In genomic region chr11:117814766-117815261, GRCh38 we compare ENCODE assay signal across 8 cellular contexts. TPM values are rescaled to one million over a fixed set of nuclear protein-coding genes. Genes with fewer than 3 reads are reported as not detected.
DNase-seq lines count a peak whose midpoint lies in the region; ATAC-seq and TF ChIP-seq lines count a peak whose summit lies in the region.

No MANE protein-coding gene starts in this region.

- no peak overlapping the region for H3K4me3 ChIP-seq in heart left ventricle

- TF ChIP-seq POLR2A in GM18526 (IDR thresholded peaks at IDR 0.05; ENCODE audit: extremely low read depth, insufficient read length) (peak; percentile 27), heart left ventricle (IDR thresholded peaks at IDR 0.05) (no peak)

- ATAC-seq in HG03045 (IDR thresholded peaks at IDR 0.05; ENCODE audit: unreplicated experiment) (peak; percentile 43), heart left ventricle (no peak), HG02884 (IDR thresholded peaks at IDR 0.05; ENCODE audit: unreplicated experiment) (no peak)

- intact Hi-C loops in heart left ventricle (cut with DNase I), result loop anchor here in 7 of 10 donors (5.0 kb wide), 5 partner anchors 132 to 388 kb away; no protein-coding TSS in a partner anchor

- no peaks in the 10 kb centered on the region for H3K9me3 ChIP-seq in heart left ventricle

- TF ChIP-seq CTCF in heart left ventricle (IDR thresholded peaks at IDR 0.05), result no peak

- 36 to 49% (median 41%) methylated on average over 11 to 14 of the region's 14 CpGs for WGBS in heart left ventricle, 4 donors

- DNase-seq in NCI-H2196 treated with DMSO at 0.1 percent for 48 hours (lab: John Stamatoyannopoulos, UW; ENCODE audit: unreplicated experiment) (peak; percentile 59), heart left ventricle (peak in 3 of 5 donors; percentile 50 to 86 (median 72)), SIG-M5 treated with dmso at 0.1 percent for 504 hours (lab: John Stamatoyannopoulos, UW; ENCODE audit: unreplicated experiment) (no peak)
- peak; percentile 89 for DNase-seq in activated CD8-positive, alpha-beta memory T cell treated with anti-CD3 and anti-CD28 coated beads, Interleukin-2, amount 50 U/mL, for 48 hours
- peak; percentile 49 for DNase-seq in stimulated activated CD4-positive, alpha-beta T cell treated with anti-CD3 and anti-CD28 coated beads, Interleukin-2, amount 100 ng/mL, for 4 hours (ENCODE audit: low read depth)

- H3K4me1 ChIP-seq in heart left ventricle, result peaks cover 0 to 56% (median 26%) of the 10 kb centered on the region in 12 donors

- H3K36me3 ChIP-seq in heart left ventricle, result no peaks in the 10 kb centered on the region

- peak overlapping the region in 3 of 12 donors; percentile 23 to 87 (median 75) for H3K27ac ChIP-seq in heart left ventricle

- no peaks in the 10 kb centered on the region for H3K27me3 ChIP-seq in heart left ventricle

RNA-seq across cellular contexts. Expression of gene FXYD2, which starts 9.7 kb away (rescaled TPM):
- 1 to 10 TPM in 5 of 9 donors, under 1 TPM in 3, not detected in 1; 0.48 to 2.7 (median 1.8) TPM for total RNA-seq in heart left ventricle
- 1 to 10 TPM in 1 of 2 donors, under 1 TPM in 1; 0.53 to 1.8 TPM for polyA plus RNA-seq in heart left ventricle

RNA-seq across cellular contexts. Expression of gene DSCAML1, which starts 17.8 kb away (rescaled TPM):
- 1 to 10 TPM in 3 of 9 donors, under 1 TPM in 6; 0.05 to 1.7 (median 0.81) TPM for total RNA-seq in heart left ventricle
- polyA plus RNA-seq in heart left ventricle, result under 1 TPM; 0.11 to 0.76 TPM
